ENCODE assay signal across 20 cellular contexts in the genomic region with DNA sequence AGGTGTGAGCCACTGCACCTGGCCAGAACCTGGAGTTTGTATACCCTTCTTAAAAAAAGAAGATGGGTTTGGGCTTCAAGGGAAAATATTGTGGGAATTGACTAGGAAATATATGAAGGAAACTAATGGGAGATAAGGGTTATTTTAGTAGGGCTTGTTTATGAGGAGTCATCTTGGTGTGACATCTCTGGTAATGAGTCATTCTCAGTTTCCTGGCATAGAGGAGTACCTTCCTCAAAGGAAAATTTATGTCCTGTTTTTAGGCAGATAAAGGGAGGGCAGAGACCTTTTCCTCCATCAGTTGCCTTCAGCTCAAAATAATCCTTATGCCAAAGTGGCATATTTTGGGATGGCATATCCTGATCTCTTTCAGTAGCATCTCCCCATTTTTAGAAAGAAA. TPM values are rescaled to one million over a fixed set of nuclear protein-coding genes. Genes with fewer than 3 reads are reported as not detected.
A peak's percentile ranks its signal among the peaks of the same experiment; 100 is the strongest.
DNase-seq lines count a peak whose midpoint lies in the region; ATAC-seq and TF ChIP-seq lines count a peak whose summit lies in the region.
"Had no signal": no experiment of that assay in that cellular context is flagged by ENCODE, and none has a peak within 500 bp of the region (broad histone marks: within the 10 kb centered on the region; RNA-seq: fewer than 3 reads in every experiment).

No MANE protein-coding gene starts in this region.

- peak; percentile 14 for DNase-seq in DMS53 (lab: John Stamatoyannopoulos, UW)
- no peak for DNase-seq in DMS53 treated with DMSO at 0.1 percent for 48 hours (lab: John Stamatoyannopoulos, UW; ENCODE audit: unreplicated experiment)
- DNase-seq in kidney tubule cell (ENCODE audit: low spot score), result peak; percentile 55
- no peak for DNase-seq in body of pancreas
- DNase-seq in NCI-H1092 treated with DMSO at 0.1 percent for 48 hours (lab: John Stamatoyannopoulos, UW), result no peak
- DNase-seq: activated naive CD4-positive, alpha-beta T cell treated with anti-CD3 and anti-CD28 coated beads, Interleukin-2, amount 10 ng/mL, durations not matched to agents 7 days and 5 days; activated T-cell treated with anti-CD3 and anti-CD28 coated beads, Interleukin-2, amount 50 U/mL, for 72 hours; caudate nucleus; dermis blood vessel endothelial cell; DMS79; naive B cell; NCI-H1436; Peyer's patch; small intestine; stimulated activated CD4-positive, alpha-beta T cell treated with anti-CD3 and anti-CD28 coated beads, Interleukin-2, amount 100 ng/mL, for 24 hours; upper lobe of left lung had no signal

- no peaks in the 10 kb centered on the region for H3K4me1 ChIP-seq in HEK293 (ENCODE audit: control insufficient read depth, insufficient read depth, low read length)
- H3K4me1 ChIP-seq in body of pancreas, result no peaks in the 10 kb centered on the region
- H3K4me1 ChIP-seq: Peyer's patch, upper lobe of left lung had no signal

- peaks cover 8% of the 10 kb centered on the region for H3K4me1 Mint-ChIP-seq in activated T-helper 17 cell treated with anti-CD3 and anti-CD28 coated beads, Interleukin-2, amount 50 U/mL, for 72 hours

- no peaks in the 10 kb centered on the region for H3K9me3 Mint-ChIP-seq in activated T-helper 17 cell treated with anti-CD3 and anti-CD28 coated beads, Interleukin-2, amount 50 U/mL, for 72 hours
- H3K9me3 Mint-ChIP-seq: activated naive CD4-positive, alpha-beta T cell treated with anti-CD3 and anti-CD28 coated beads, Interleukin-2, amount 10 ng/mL, durations not matched to agents 7 days and 5 days; activated T-cell treated with anti-CD3 and anti-CD28 coated beads, Interleukin-2, amount 50 U/mL, for 72 hours; naive B cell had no signal

- H3K36me3 ChIP-seq in HEK293 (ENCODE audit: control insufficient read depth in 2 of 2, insufficient read depth in 1 of 2, low read length in 2 of 2), result no peaks in the 10 kb centered on the region
- no peaks in the 10 kb centered on the region for H3K36me3 ChIP-seq in body of pancreas (replicated peaks in 1 of 2; ENCODE audit: insufficient read depth in 1 of 2, low read depth in 2 of 2)
- H3K36me3 ChIP-seq: Peyer's patch, upper lobe of left lung had no signal

- no peak overlapping the region for H3K4me3 Mint-ChIP-seq in activated T-helper 17 cell treated with anti-CD3 and anti-CD28 coated beads, Interleukin-2, amount 50 U/mL, for 72 hours
- H3K4me3 Mint-ChIP-seq: activated naive CD4-positive, alpha-beta T cell treated with anti-CD3 and anti-CD28 coated beads, Interleukin-2, amount 10 ng/mL, durations not matched to agents 7 days and 5 days; activated T-cell treated with anti-CD3 and anti-CD28 coated beads, Interleukin-2, amount 50 U/mL, for 72 hours; naive B cell had no signal

- H3K9me3 ChIP-seq in HEK293 (ENCODE audit: control insufficient read depth, insufficient read depth, low read depth, low read length) (no peaks in the 10 kb centered on the region), body of pancreas (no peaks in the 10 kb centered on the region)
- H3K9me3 ChIP-seq: Peyer's patch, upper lobe of left lung had no signal

- ATAC-seq in activated T-helper 17 cell treated with anti-CD3 and anti-CD28 coated beads, Interleukin-2, amount 50 U/mL, for 72 hours (replicated peaks), result peak; percentile 77
- ATAC-seq in body of pancreas (no peak), HG02973 (IDR thresholded peaks at IDR 0.05; ENCODE audit: unreplicated experiment) (no peak)
- ATAC-seq: activated T-cell treated with anti-CD3 and anti-CD28 coated beads, Interleukin-2, amount 50 U/mL, for 72 hours had no signal

- H3K27ac ChIP-seq in HEK293 (ENCODE audit: extremely low read depth, low read depth, low read length) (no peak overlapping the region), body of pancreas (no peak overlapping the region)
- H3K27ac ChIP-seq: 22Rv1, Peyer's patch, upper lobe of left lung had no signal

- no peak overlapping the region for H3K4me3 ChIP-seq in HEK293 (ENCODE audit: low read depth, low read length)
- H3K4me3 ChIP-seq in body of pancreas, result no peak overlapping the region
- H3K4me3 ChIP-seq: Peyer's patch, upper lobe of left lung had no signal

- POLR2A ChIA-PET in HEK293 (lab: Yijun Ruan, JAX), result no interaction called here

- intact Hi-C loops in body of pancreas (cut with DNase I), result no loop called here

- H3K27me3 ChIP-seq in body of pancreas, result no peaks in the 10 kb centered on the region
- H3K27me3 ChIP-seq: Peyer's patch, upper lobe of left lung had no signal

- CTCF ChIA-PET in HEK293 (lab: Yijun Ruan, JAX), result no interaction called here

- H3K36me3 Mint-ChIP-seq in activated T-helper 17 cell treated with anti-CD3 and anti-CD28 coated beads, Interleukin-2, amount 50 U/mL, for 72 hours (ENCODE audit: low read depth), result no peaks in the 10 kb centered on the region
- H3K36me3 Mint-ChIP-seq: activated naive CD4-positive, alpha-beta T cell treated with anti-CD3 and anti-CD28 coated beads, Interleukin-2, amount 10 ng/mL, durations not matched to agents 7 days and 5 days; naive B cell had no signal

- H3K27ac Mint-ChIP-seq in activated T-helper 17 cell treated with anti-CD3 and anti-CD28 coated beads, Interleukin-2, amount 50 U/mL, for 72 hours, result peak overlapping the region; percentile 66
- H3K27ac Mint-ChIP-seq: activated naive CD4-positive, alpha-beta T cell treated with anti-CD3 and anti-CD28 coated beads, Interleukin-2, amount 10 ng/mL, durations not matched to agents 7 days and 5 days; activated T-cell treated with anti-CD3 and anti-CD28 coated beads, Interleukin-2, amount 50 U/mL, for 72 hours; naive B cell had no signal

- TF ChIP-seq POLR2A in body of pancreas (IDR thresholded peaks at IDR 0.05), result no peak

- TF ChIP-seq CTCF in HEK293 (tag by site-specific recombination; IDR thresholded peaks at IDR 0.05), result no peak
- no peak for TF ChIP-seq CTCF in body of pancreas (IDR thresholded peaks at IDR 0.05)

- no peaks in the 10 kb centered on the region for H3K27me3 Mint-ChIP-seq in activated T-helper 17 cell treated with anti-CD3 and anti-CD28 coated beads, Interleukin-2, amount 50 U/mL, for 72 hours
- H3K27me3 Mint-ChIP-seq: activated naive CD4-positive, alpha-beta T cell treated with anti-CD3 and anti-CD28 coated beads, Interleukin-2, amount 10 ng/mL, durations not matched to agents 7 days and 5 days; naive B cell had no signal

TF ChIP-seq in HEK293, 187 proteins besides CTCF, POLR2A, EP300 and RAD21:
- TF ChIP-seq ZNF473 (tag by site-specific recombination; IDR thresholded peaks at IDR 0.05) (no peak), SETDB1 (IDR thresholded peaks at IDR 0.05; ENCODE audit: insufficient read length, low read length) (peak; percentile 35), ZNF433 (tag by site-specific recombination; IDR thresholded peaks at IDR 0.05; ENCODE audit: low read depth) (no peak), ZNF670 (tag by site-specific recombination; IDR thresholded peaks at IDR 0.05; ENCODE audit: low read depth) (no peak), ZNF221 (tag by site-specific recombination; IDR thresholded peaks at IDR 0.05; ENCODE audit: borderline replicate concordance) (no peak), ZBTB44 (tag by site-specific recombination; IDR thresholded peaks at IDR 0.05) (no peak), ZNF10 (tag by site-specific recombination; IDR thresholded peaks at IDR 0.05) (no peak)

RNA-seq across cellular contexts. Expression of gene NFKBIA, which starts 30.6 kb away (rescaled TPM):
- 100 to 1,000 TPM; 299 to 554 TPM for total RNA-seq in activated T-helper 17 cell treated with anti-CD3 and anti-CD28 coated beads, Interleukin-2, amount 50 U/mL, for 72 hours
- 100 to 1,000 TPM; 330 to 345 TPM for total RNA-seq in body of pancreas

Comparison
In these comparisons a context has a peak if more than half of its experiments do, and no peak if none do; other contexts are left out.
1. DNase-seq: peak in DMS53 (single experiment) and kidney tubule cell (single experiment); none in DMS53 treated with DMSO at 0.1 percent for 48 hours (single experiment), body of pancreas (0 of 4) and NCI-H1092 treated with DMSO at 0.1 percent for 48 hours (single experiment).